In the genomic region with DNA sequence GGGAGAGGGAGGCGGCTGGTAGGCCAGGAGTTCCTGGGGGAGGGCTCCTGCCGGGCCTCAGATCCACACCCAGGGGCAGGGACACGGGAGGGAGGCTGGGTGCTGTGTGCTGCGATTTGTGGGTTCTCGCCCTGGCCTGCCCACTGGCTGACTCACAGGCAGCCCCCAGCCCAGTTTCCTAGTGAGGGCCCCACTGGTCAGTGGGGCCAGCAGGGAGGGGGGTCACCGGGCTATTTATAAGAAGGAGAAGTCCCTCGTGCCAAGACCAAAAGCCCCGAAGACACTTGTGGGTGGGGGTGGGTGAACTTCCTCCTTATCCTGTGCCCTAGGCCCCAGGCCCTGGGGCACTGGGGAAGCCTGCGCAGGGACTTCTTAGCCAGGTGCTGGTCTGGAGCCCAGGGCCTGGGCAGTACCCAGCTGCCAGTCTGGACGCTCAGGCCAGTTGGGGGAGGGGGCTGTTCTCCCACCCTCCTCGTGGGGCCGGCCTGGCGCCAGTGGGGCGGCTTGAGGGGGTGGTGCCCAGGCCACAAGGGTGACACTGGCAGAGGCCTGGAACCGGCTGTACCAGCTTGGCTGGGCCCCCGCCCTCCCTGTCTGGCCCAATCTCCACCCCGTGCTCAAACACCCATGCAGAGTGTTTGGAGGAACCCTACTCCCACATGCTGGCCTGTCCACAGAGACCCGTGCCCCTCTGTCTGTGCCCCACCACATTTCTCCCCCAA, we compare ENCODE assay signal across 8 cellular contexts. TPM values are rescaled to one million over a fixed set of nuclear protein-coding genes. Genes with fewer than 3 reads are reported as not detected.
DNase-seq lines count a peak whose midpoint lies in the region; ATAC-seq and TF ChIP-seq lines count a peak whose summit lies in the region.

No MANE protein-coding gene starts in this region.

- ATAC-seq in HG03378 (IDR thresholded peaks at IDR 0.05; ENCODE audit: unreplicated experiment) = no peak
- ATAC-seq in HG02870 (IDR thresholded peaks at IDR 0.05; ENCODE audit: unreplicated experiment) = no peak

- H3K9ac ChIP-seq in NT2/D1 (ENCODE audit: insufficient read length, low read depth) (peak overlapping the region; percentile 61), endodermal cell (ENCODE audit: extremely low read depth, low read length, poor library complexity, severe bottlenecking) (no peak overlapping the region), neuronal stem cell (ENCODE audit: low read depth, low read length, poor library complexity) (peak overlapping the region; percentile 24)

- H2BK120ac ChIP-seq in neuronal stem cell (ENCODE audit: low read depth, low read length) = no peak overlapping the region

- no peak overlapping the region for H3K4ac ChIP-seq in neuronal stem cell (ENCODE audit: low read length)

- H3K27me3 Mint-ChIP-seq in endodermal cell (ENCODE audit: insufficient read depth) (peaks cover 9% of the 10 kb centered on the region), Caco-2 (ENCODE audit: insufficient read depth, unreplicated experiment) (no peaks in the 10 kb centered on the region)

- no TSS peak for BruUV-seq in Caco-2 (replicated peaks; lab: Mats Ljungman, UMichigan)

- H2BK5ac ChIP-seq in neuronal stem cell (ENCODE audit: low read length) = no peak overlapping the region

- no peak overlapping the region for H4K8ac ChIP-seq in neuronal stem cell (ENCODE audit: low read depth, low read length)

- DNase-seq in NT2/D1 (ENCODE audit: low read depth, low spot score) (no peak), endodermal cell (peak; percentile 42), neuronal stem cell (ENCODE audit: low spot score) (no peak), GM03348 (ENCODE audit: low spot score) (no peak), Caco-2 (no peak)

- CTCF ChIA-PET in Caco-2 (lab: Charles Lee) = interaction anchor here (1.3 kb wide), 1 partner anchor 10 kb away, joined by 3 read pairs; no protein-coding TSS in a partner anchor

- POLR2A ChIA-PET in Caco-2 (lab: Charles Lee) = no interaction called here

- H4K91ac ChIP-seq in neuronal stem cell (ENCODE audit: low read depth, low read length, poor library complexity) = no peak overlapping the region

- H3K4me1 Mint-ChIP-seq in endodermal cell = peaks cover 24% of the 10 kb centered on the region
- peaks cover 21% of the 10 kb centered on the region for H3K4me1 Mint-ChIP-seq in Caco-2 (ENCODE audit: low read depth, unreplicated experiment)

- H2AK5ac ChIP-seq in neuronal stem cell (ENCODE audit: low read depth, low read length) = peak overlapping the region; percentile 81

- H3K14ac ChIP-seq in neuronal stem cell (ENCODE audit: low read length) = no peak overlapping the region

- H3K4me3 ChIP-seq in NT2/D1 (ENCODE audit: insufficient read length, low read depth) (no peak overlapping the region), endodermal cell (ENCODE audit: low read length) (no peak overlapping the region), neuronal stem cell (ENCODE audit: low read length in 2 of 2) (no peak overlapping the region), Caco-2 (ENCODE audit: low read depth, low read length) (no peak overlapping the region)

- H3K36me3 ChIP-seq in NT2/D1 (ENCODE audit: insufficient read depth, insufficient read length, low read length) = no peaks in the 10 kb centered on the region
- no peaks in the 10 kb centered on the region for H3K36me3 ChIP-seq in endodermal cell (ENCODE audit: control insufficient read depth, insufficient read depth, low read length)
- no peaks in the 10 kb centered on the region for H3K36me3 ChIP-seq in neuronal stem cell (replicated peaks in 1 of 2; ENCODE audit: control insufficient read depth in 2 of 2, insufficient read depth in 2 of 2, low read length in 2 of 2)
- no peaks in the 10 kb centered on the region for H3K36me3 ChIP-seq in Caco-2 (ENCODE audit: control insufficient read depth, insufficient read depth, low read length)

- no peak overlapping the region for H3K4me2 ChIP-seq in neuronal stem cell (ENCODE audit: insufficient read depth, low read length, poor library complexity, severe bottlenecking)

- no peak overlapping the region for H3K23ac ChIP-seq in neuronal stem cell (ENCODE audit: low read depth, low read length, poor library complexity)

- H3K36me3 Mint-ChIP-seq in endodermal cell (ENCODE audit: low read depth) (no peaks in the 10 kb centered on the region), Caco-2 (ENCODE audit: insufficient read depth, unreplicated experiment) (peaks cover 10% of the 10 kb centered on the region)

- H3K18ac ChIP-seq in neuronal stem cell (ENCODE audit: low read length) = peak overlapping the region; percentile 74

- H3K4me3 Mint-ChIP-seq in endodermal cell = no peak overlapping the region
- no peak overlapping the region for H3K4me3 Mint-ChIP-seq in Caco-2 (ENCODE audit: unreplicated experiment)

- TF ChIP-seq CTCF in C4-2B (conservative IDR thresholded peaks at IDR 0.05) (no peak), endodermal cell (conservative IDR thresholded peaks at IDR 0.05) (no peak), Caco-2 (IDR thresholded peaks at IDR 0.05; ENCODE audit: insufficient read depth in 1 of 2, low read depth in 1 of 2, low read length in 1 of 2, severe bottlenecking in 1 of 2, unreplicated experiment in 1 of 2) (no peak)

- 86 to 87% methylated on average over 6 to 18 of the region's 18 CpGs for WGBS in endodermal cell (ENCODE audit: insufficient coverage in 1 of 2, insufficient read length in 1 of 2), 2 experiments
- WGBS in neuronal stem cell (ENCODE audit: extremely low coverage in 2 of 2, insufficient read length in 2 of 2, insufficient replicate concordance in 1 of 2), 2 donors = no CpG with 5 or more reads among the region's 18 CpGs

- intact Hi-C loops in Caco-2 (cut with micrococcal nuclease; ENCODE audit: unreplicated experiment) = no loop called here

- peak overlapping the region; percentile 24 for H2BK15ac ChIP-seq in neuronal stem cell (ENCODE audit: low read length)

- H3K27ac ChIP-seq in C4-2B = peak overlapping the region; percentile 95
- peak overlapping the region; percentile 49 for H3K27ac ChIP-seq in endodermal cell (ENCODE audit: low read depth, low read length)
- no peak overlapping the region for H3K27ac ChIP-seq in neuronal stem cell (replicated peaks; ENCODE audit: low read length)

- no peak overlapping the region for H3K27ac Mint-ChIP-seq in endodermal cell
- no peak overlapping the region for H3K27ac Mint-ChIP-seq in Caco-2 (ENCODE audit: unreplicated experiment)

- H3K9me3 ChIP-seq in NT2/D1 (ENCODE audit: insufficient read depth, low read length) (no peaks in the 10 kb centered on the region), endodermal cell (ENCODE audit: control insufficient read depth, low read length) (no peaks in the 10 kb centered on the region), neuronal stem cell (replicated peaks in 1 of 2; ENCODE audit: control insufficient read depth in 2 of 2, insufficient read depth in 1 of 2, low read depth in 1 of 2, low read length in 2 of 2) (no peaks in the 10 kb centered on the region), Caco-2 (no peaks in the 10 kb centered on the region)

- no peak overlapping the region for H2BK12ac ChIP-seq in neuronal stem cell (ENCODE audit: low read length)

- peaks cover 35% of the 10 kb centered on the region for H3K4me1 ChIP-seq in NT2/D1 (ENCODE audit: insufficient read depth, insufficient read length)
- H3K4me1 ChIP-seq in endodermal cell (ENCODE audit: control insufficient read depth, insufficient read depth, low read length) = peaks cover 11% of the 10 kb centered on the region
- peaks cover 29 to 61% of the 10 kb centered on the region in 2 donors for H3K4me1 ChIP-seq in neuronal stem cell (ENCODE audit: control insufficient read depth in 2 of 2, insufficient read depth in 1 of 2, low read depth in 1 of 2, low read length in 2 of 2)
- H3K4me1 ChIP-seq in Caco-2 = peaks cover 49% of the 10 kb centered on the region

- H3K27me3 ChIP-seq in NT2/D1 (ENCODE audit: insufficient read depth, insufficient read length) (peaks cover 11% of the 10 kb centered on the region), endodermal cell (ENCODE audit: control insufficient read depth, insufficient read depth, low read length, poor library complexity, severe bottlenecking) (peaks cover 9% of the 10 kb centered on the region), neuronal stem cell (ENCODE audit: control insufficient read depth in 3 of 3, insufficient read depth in 3 of 3, low read depth in 1 of 3, low read length in 3 of 3) (peaks cover 0 to 8% (median 0%) of the 10 kb centered on the region in 3 experiments), Caco-2 (replicated peaks; ENCODE audit: control insufficient read depth, insufficient read depth, low read length) (no peaks in the 10 kb centered on the region)

- H3K79me1 ChIP-seq in neuronal stem cell (ENCODE audit: low read depth, low read length) = peaks cover 2% of the 10 kb centered on the region

- H2AFZ ChIP-seq in neuronal stem cell (ENCODE audit: low read length) = peak overlapping the region; percentile 47

- no peaks in the 10 kb centered on the region for H3K9me3 Mint-ChIP-seq in endodermal cell
- no peaks in the 10 kb centered on the region for H3K9me3 Mint-ChIP-seq in Caco-2 (ENCODE audit: unreplicated experiment)

RNA-seq across cellular contexts. Expression of gene JUNB, which starts 5.0 kb away (rescaled TPM):
- total RNA-seq in endodermal cell (1 to 10 TPM; 6.7 to 7.2 TPM), Caco-2 (2022) (16.4 and 19.4 TPM in 2 replicates)
- 7.7 TPM for polyA plus RNA-seq in endodermal cell (2013, experiment 1 of 2)
- 9.9 TPM for polyA plus RNA-seq in endodermal cell (2013, experiment 2 of 2)
- 6.1 TPM for polyA plus RNA-seq in neuronal stem cell (2013, experiment 1 of 2)
- 5.9 TPM for polyA plus RNA-seq in neuronal stem cell (2013, experiment 2 of 2)

RNA-seq across cellular contexts. Expression of gene HOOK2, which starts 11.0 kb away (rescaled TPM):
- total RNA-seq in endodermal cell (100 to 1,000 TPM in 1 of 2 donors, 10 to 100 TPM in 1; 82.1 to 103 TPM), Caco-2 (2022) (74.2 and 80.4 TPM in 2 replicates)
- polyA plus RNA-seq in endodermal cell (2013, experiment 1 of 2) = 28.9 TPM
- polyA plus RNA-seq in endodermal cell (2013, experiment 2 of 2) = 23.8 TPM
- polyA plus RNA-seq in neuronal stem cell (2013, experiment 1 of 2) = 15.5 TPM
- polyA plus RNA-seq in neuronal stem cell (2013, experiment 2 of 2) = 15.0 TPM

RNA-seq across cellular contexts. Expression of gene PRDX2, which starts 15.3 kb away (rescaled TPM):
- total RNA-seq in endodermal cell (100 to 1,000 TPM; 429 to 507 TPM), Caco-2 (2022) (265 and 285 TPM in 2 replicates)
- polyA plus RNA-seq in endodermal cell (2013, experiment 1 of 2) = 440 TPM
- polyA plus RNA-seq in endodermal cell (2013, experiment 2 of 2) = 394 TPM
- polyA plus RNA-seq in neuronal stem cell (2013, experiment 1 of 2) = 509 TPM
- polyA plus RNA-seq in neuronal stem cell (2013, experiment 2 of 2) = 486 TPM

RNA-seq across cellular contexts. Expression of gene THSD8, which starts 15.6 kb away (rescaled TPM):
- 10 to 100 TPM; 34.4 to 57.4 TPM for total RNA-seq in endodermal cell
- polyA plus RNA-seq in endodermal cell (2013, experiment 1 of 2) = 12.7 TPM
- 17.6 TPM for polyA plus RNA-seq in endodermal cell (2013, experiment 2 of 2)
- polyA plus RNA-seq in neuronal stem cell (2013, experiment 1 of 2) = 26.3 TPM
- 22.2 TPM for polyA plus RNA-seq in neuronal stem cell (2013, experiment 2 of 2)
- 23.9 and 25.9 TPM in 2 replicates for total RNA-seq in Caco-2 (2022)

RNA-seq across cellular contexts. Expression of gene RNASEH2A, which starts 20.1 kb away (rescaled TPM):
- total RNA-seq in endodermal cell = 10 to 100 TPM; 51.0 to 97.1 TPM
- 68.6 TPM for polyA plus RNA-seq in endodermal cell (2013, experiment 1 of 2)
- polyA plus RNA-seq in endodermal cell (2013, experiment 2 of 2) = 58.0 TPM
- polyA plus RNA-seq in neuronal stem cell (2013, experiment 1 of 2) = 28.6 TPM
- polyA plus RNA-seq in neuronal stem cell (2013, experiment 2 of 2) = 28.7 TPM
- total RNA-seq in Caco-2 (2022) = 30.9 and 37.6 TPM in 2 replicates
